In genomic region chr12:100238801-100239200, GRCh38 we compare ENCODE assay signal across 34 cellular contexts.
"Had no signal": no experiment of that assay in that cellular context is flagged by ENCODE, and none has a peak within 500 bp of the region (broad histone marks: within the 10 kb centered on the region; RNA-seq: fewer than 3 reads in every experiment).

No MANE protein-coding gene starts in this region.

- H3K27me3 ChIP-seq: MG63 had no signal

- H3K27ac ChIP-seq: KMS-11 had no signal

- H3K36me3 ChIP-seq: MG63 had no signal

- H3K4me2 ChIP-seq: KMS-11 had no signal

- H3K9ac ChIP-seq: KMS-11 had no signal

- DNase-seq: Karpas-422, Kasumi-1, KG1, MG63, MM.1S, MV-4-11, NCI-H1048, NCI-H1092, NCI-H1092 treated with DMSO at 0.1 percent for 48 hours, NCI-H1105, NCI-H1105 treated with DMSO at 0.1 percent for 48 hours, NCI-H1417 treated with DMSO at 0.1 percent for 48 hours, NCI-H1436, NCI-H1436 treated with DMSO at 0.1 percent for 48 hours, NCI-H146, NCI-H1694, NCI-H1694 treated with DMSO at 0.1 percent for 48 hours, NCI-H187, NCI-H187 treated with DMSO at 0.1 percent for 48 hours, NCI-H1930, NCI-H2029, NCI-H2029 treated with DMSO at 0.1 percent for 48 hours, NCI-H2081, NCI-H2081 treated with DMSO at 0.1 percent for 48 hours, NCI-H2107, NCI-H2171, NCI-H2171 treated with DMSO at 0.1 percent for 48 hours, NCI-H2227 treated with DMSO at 0.1 percent for 48 hours, NCI-H226, NCI-H345, NCI-H446, NCI-H446 treated with DMSO at 0.1 percent for 48 hours, NCI-H510A had no signal

- H3K4me3 ChIP-seq: MG63 had no signal

- H3K9me3 ChIP-seq: MG63 had no signal
